In the genomic region with DNA sequence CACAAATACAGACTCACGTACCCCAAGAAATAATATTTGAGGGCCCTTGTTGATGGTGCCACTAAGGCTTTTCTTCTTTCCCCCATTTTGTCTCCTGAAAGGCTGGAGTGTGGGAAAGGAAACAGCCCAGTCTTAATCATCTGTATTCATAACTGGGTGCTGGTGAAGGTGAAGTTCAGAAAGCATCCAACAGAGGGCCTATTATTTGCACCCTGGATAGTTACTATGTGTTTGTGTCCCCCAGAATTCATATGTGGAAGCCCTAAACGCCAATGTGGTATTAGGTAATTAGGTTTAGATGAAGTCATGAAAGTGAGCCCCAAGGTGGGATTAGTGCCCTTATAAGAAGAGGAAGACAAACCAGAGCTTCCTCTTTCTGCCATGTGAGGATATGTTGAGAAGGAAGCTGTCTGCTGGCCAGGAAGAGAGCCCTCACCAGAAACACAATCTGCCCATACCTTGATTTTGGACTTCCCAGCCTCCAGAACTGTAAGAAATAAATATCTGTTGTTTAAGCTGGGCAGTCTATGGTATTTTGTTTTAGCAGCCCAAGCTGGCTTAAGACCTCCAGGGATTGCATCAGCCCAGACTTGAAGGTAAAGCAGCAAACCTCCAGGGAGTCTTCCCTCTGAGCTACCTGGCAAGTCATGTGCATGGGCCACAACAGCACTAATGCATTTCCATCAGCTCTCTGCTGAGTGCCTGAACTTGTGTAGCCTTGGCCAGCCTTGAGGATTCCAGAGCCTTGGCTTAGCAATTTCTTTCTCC, we compare ENCODE assay signal across 13 cellular contexts.
DNase-seq lines count a peak whose midpoint lies in the region; ATAC-seq and TF ChIP-seq lines count a peak whose summit lies in the region.
"Had no signal": no experiment of that assay in that cellular context is flagged by ENCODE, and none has a peak within 500 bp of the region (broad histone marks: within the 10 kb centered on the region; RNA-seq: fewer than 3 reads in every experiment).

No MANE protein-coding gene starts in this region.

- H4K20me1 ChIP-seq in PC-9 (ENCODE audit: insufficient read depth): no peaks in the 10 kb centered on the region

- H3K27me3 ChIP-seq in PC-9 (ENCODE audit: insufficient read depth, low read depth) (no peaks in the 10 kb centered on the region), esophagus muscularis mucosa (no peaks in the 10 kb centered on the region)
- H3K27me3 ChIP-seq: adrenal gland had no signal

- peak overlapping the region; percentile 43; the same call in 1 of the 2 replicates for H3K27ac ChIP-seq in PC-9
- peak overlapping the region; percentile 77 to 81 (median 80) for H3K27ac ChIP-seq in esophagus muscularis mucosa (replicated peaks in 1 of 4)
- H3K27ac ChIP-seq: adrenal gland, lower lobe of right lung had no signal

- H3F3A ChIP-seq in PC-9 (ENCODE audit: insufficient read depth, low read depth): no peaks in the 10 kb centered on the region

- peaks cover 8% of the 10 kb centered on the region for H3K4me1 Mint-ChIP-seq in T-helper 2 cell treated with Interferon-gamma antibody and Interleukin-4, amounts not matched to agents 5 μg/mL and 100 μg/mL, for 36 hours (ENCODE audit: low read depth)
- H3K4me1 Mint-ChIP-seq: IgD-negative memory B cell had no signal

- H3K79me2 ChIP-seq in PC-9 (ENCODE audit: low read depth): no peaks in the 10 kb centered on the region

- no peak overlapping the region for H3K4me2 ChIP-seq in PC-9

- intact Hi-C loops in PC-9 (cut with micrococcal nuclease; ENCODE audit: unreplicated experiment): no loop called here
- intact Hi-C loops in esophagus muscularis mucosa (cut with DNase I): no loop called here

- POLR2A ChIA-PET in PC-9 (lab: Charles Lee; ENCODE audit: unreplicated experiment): no interaction called here

- no peak overlapping the region for H3K4me3 Mint-ChIP-seq in T-helper 2 cell treated with Interferon-gamma antibody and Interleukin-4, amounts not matched to agents 5 μg/mL and 100 μg/mL, for 36 hours
- H3K4me3 Mint-ChIP-seq: activated CD4-positive, alpha-beta T cell treated with anti-CD3 and anti-CD28 coated beads, Interleukin-2, amount 10 ng/mL, durations not matched to agents 24 days and 14 days; IgD-negative memory B cell had no signal

- H3K9me2 ChIP-seq in PC-9 (ENCODE audit: insufficient read depth): no peaks in the 10 kb centered on the region

- no peak for TF ChIP-seq POLR2A in esophagus muscularis mucosa (IDR thresholded peaks at IDR 0.05; ENCODE audit: low read depth)

- in situ Hi-C loops in GM13977 (cut with MboI; ENCODE audit: low pct_unique_long_range_greater_than_20kb, low sequenced_read_pairs, unreplicated experiment): no loop called here

- H3K36me3 ChIP-seq in PC-9 (ENCODE audit: low read depth) (no peaks in the 10 kb centered on the region), esophagus muscularis mucosa (no peaks in the 10 kb centered on the region)
- H3K36me3 ChIP-seq: adrenal gland, lower lobe of right lung had no signal

- H3K36me3 Mint-ChIP-seq in T-helper 2 cell treated with Interferon-gamma antibody and Interleukin-4, amounts not matched to agents 5 μg/mL and 100 μg/mL, for 36 hours (ENCODE audit: low read depth): no peaks in the 10 kb centered on the region
- H3K36me3 Mint-ChIP-seq: IgD-negative memory B cell had no signal

- TF ChIP-seq EP300 in esophagus muscularis mucosa (IDR thresholded peaks at IDR 0.05): no peak

- no peak for ATAC-seq in HG03045 (IDR thresholded peaks at IDR 0.05; ENCODE audit: unreplicated experiment)
- ATAC-seq: lower lobe of right lung had no signal

- TF ChIP-seq CTCF in GM13977 (IDR thresholded peaks at IDR 0.05; ENCODE audit: extremely low read depth, insufficient read depth, missing control alignments): peak; percentile 25
- TF ChIP-seq CTCF in PC-9 (conservative IDR thresholded peaks at IDR 0.05): 0 out of 2 replicates have a peak, but pooled peaks have one; percentile 41
- TF ChIP-seq CTCF in esophagus muscularis mucosa (IDR thresholded peaks at IDR 0.05): peak in 1 of 3 experiments; percentile 10

- H3K9me3 Mint-ChIP-seq in T-helper 2 cell treated with Interferon-gamma antibody and Interleukin-4, amounts not matched to agents 5 μg/mL and 100 μg/mL, for 36 hours: no peaks in the 10 kb centered on the region
- H3K9me3 Mint-ChIP-seq: activated CD4-positive, alpha-beta T cell treated with anti-CD3 and anti-CD28 coated beads, Interleukin-2, amount 10 ng/mL, durations not matched to agents 24 days and 14 days had no signal

- peak; percentile 61 to 76 for DNase-seq in AML-193 (lab: John Stamatoyannopoulos, UW)
- no peak for DNase-seq in GM13977 (ENCODE audit: low spot score)
- no peak for DNase-seq in PC-9
- DNase-seq in esophagus muscularis mucosa (ENCODE audit: extremely low spot score): no peak
- no peak for DNase-seq in COLO668 (lab: John Stamatoyannopoulos, UW; ENCODE audit: unreplicated experiment)
- DNase-seq in T-helper 2 cell treated with Interferon-gamma antibody and Interleukin-4, amounts not matched to agents 5 μg/mL and 100 μg/mL, for 36 hours (ENCODE audit: low spot score): no peak
- no peak for DNase-seq in mesenteric fat pad (ENCODE audit: low spot score)
- DNase-seq: activated CD4-positive, alpha-beta T cell treated with anti-CD3 and anti-CD28 coated beads, Interleukin-2, amount 10 ng/mL, durations not matched to agents 24 days and 14 days; adrenal gland; Calu3; lower lobe of right lung had no signal

- 0 out of 2 replicates have a peak overlapping the region, but pooled peaks have one; percentile 48 for H2AFZ ChIP-seq in PC-9

- CTCF ChIA-PET in PC-9 (lab: Charles Lee): interaction anchor here (0.8 to 1.4 kb wide), 2 partner anchors 29 to 149 kb away, joined by 5 to 9 read pairs; no protein-coding TSS in a partner anchor

- BruUV-seq in PC-9 (replicated peaks; lab: Mats Ljungman, UMichigan): no TSS peak

- no peak overlapping the region for H3K4me3 ChIP-seq in PC-9
- no peak overlapping the region for H3K4me3 ChIP-seq in esophagus muscularis mucosa
- H3K4me3 ChIP-seq: adrenal gland, lower lobe of right lung had no signal

- no peak overlapping the region for H3K27ac Mint-ChIP-seq in T-helper 2 cell treated with Interferon-gamma antibody and Interleukin-4, amounts not matched to agents 5 μg/mL and 100 μg/mL, for 36 hours
- H3K27ac Mint-ChIP-seq: activated CD4-positive, alpha-beta T cell treated with anti-CD3 and anti-CD28 coated beads, Interleukin-2, amount 10 ng/mL, durations not matched to agents 24 days and 14 days; IgD-negative memory B cell had no signal

- no peaks in the 10 kb centered on the region; the same call in 1 of the 2 replicates for H3K9me3 ChIP-seq in PC-9 (ENCODE audit: insufficient read depth, low read depth)
- peaks cover 0 to 8% (median 0%) of the 10 kb centered on the region in 4 donors for H3K9me3 ChIP-seq in esophagus muscularis mucosa
- H3K9me3 ChIP-seq: adrenal gland, lower lobe of right lung had no signal

- 79% methylated on average over 2 of the region's 2 CpGs for WGBS in esophagus muscularis mucosa

- peaks cover 29% of the 10 kb centered on the region for H3K27me3 Mint-ChIP-seq in T-helper 2 cell treated with Interferon-gamma antibody and Interleukin-4, amounts not matched to agents 5 μg/mL and 100 μg/mL, for 36 hours (ENCODE audit: low read depth)
- H3K27me3 Mint-ChIP-seq: IgD-negative memory B cell had no signal

- peaks cover 24% of the 10 kb centered on the region for H3K4me1 ChIP-seq in PC-9 (replicated peaks; ENCODE audit: insufficient read depth)
- peaks cover 8 to 58% (median 46%) of the 10 kb centered on the region in 4 donors for H3K4me1 ChIP-seq in esophagus muscularis mucosa
- H3K4me1 ChIP-seq: adrenal gland had no signal

Comparison
In these comparisons a context has a peak if more than half of its experiments do, and no peak if none do; other contexts are left out.
1. DNase-seq: peak in AML-193 (2 of 2); none in GM13977 (single experiment), PC-9 (0 of 2), esophagus muscularis mucosa (single experiment), COLO668 (single experiment), T-helper 2 cell treated with Interferon-gamma antibody and Interleukin-4, amounts not matched to agents 5 μg/mL and 100 μg/mL, for 36 hours (single experiment) and mesenteric fat pad (single experiment).